ENCODE assay signal across 9 cellular contexts in genomic region chr16:21001262-21001661, GRCh38.
DNase-seq lines count a peak whose midpoint lies in the region; ATAC-seq and TF ChIP-seq lines count a peak whose summit lies in the region.
"Had no signal": no experiment of that assay in that cellular context is flagged by ENCODE, and none has a peak within 500 bp of the region (broad histone marks: within the 10 kb centered on the region; RNA-seq: fewer than 3 reads in every experiment).

No MANE protein-coding gene starts in this region.

- H3K9me3 ChIP-seq in MG63: no peaks in the 10 kb centered on the region
- H3K9me3 ChIP-seq in effector memory CD4-positive, alpha-beta T cell (ENCODE audit: control insufficient read depth, low read length): no peaks in the 10 kb centered on the region

- H3K4me3 Mint-ChIP-seq in progenitor cell of endocrine pancreas (ENCODE audit: low read depth): no peak overlapping the region
- H3K4me3 Mint-ChIP-seq: stimulated activated naive CD8-positive, alpha-beta T cell treated with anti-CD3 and anti-CD28 coated beads, Interleukin-15, Interleukin-2, amounts not matched to agents 100 ng/mL and 50 ng/mL, for 24 hours had no signal

- DNase-seq in GM10248 (ENCODE audit: extremely low spot score): peak; percentile 24
- peak; percentile 6 for DNase-seq in MG63
- peak; percentile 22 for DNase-seq in cerebellar cortex (ENCODE audit: low spot score)
- DNase-seq in progenitor cell of endocrine pancreas (ENCODE audit: low spot score, unreplicated experiment): no peak
- no peak for DNase-seq in A172 (ENCODE audit: low spot score)
- no peak for DNase-seq in effector memory CD4-positive, alpha-beta T cell

- H3K27me3 Mint-ChIP-seq in progenitor cell of endocrine pancreas: peaks cover 4% of the 10 kb centered on the region

- H3K27ac Mint-ChIP-seq in progenitor cell of endocrine pancreas: no peak overlapping the region
- H3K27ac Mint-ChIP-seq: stimulated activated naive CD8-positive, alpha-beta T cell treated with anti-CD3 and anti-CD28 coated beads, Interleukin-15, Interleukin-2, amounts not matched to agents 100 ng/mL and 50 ng/mL, for 24 hours had no signal

- no peak overlapping the region for H3K4me3 ChIP-seq in MG63
- no peak overlapping the region for H3K4me3 ChIP-seq in effector memory CD4-positive, alpha-beta T cell (ENCODE audit: insufficient read depth, low read depth, low read length, poor library complexity, severe bottlenecking)

- CTCF ChIA-PET in GM10248 (lab: Yijun Ruan, JAX): interaction anchor here (1.0 to 4.8 kb wide), 3 partner anchors 9 to 151 kb away, joined by 3 to 18 read pairs (median 3); no protein-coding TSS in a partner anchor

- no peak overlapping the region for H3K27ac ChIP-seq in effector memory CD4-positive, alpha-beta T cell (ENCODE audit: insufficient read depth, low read length, poor library complexity, severe bottlenecking)

- no peak for ATAC-seq in HG03045 (IDR thresholded peaks at IDR 0.05; ENCODE audit: unreplicated experiment)
- no peak for ATAC-seq in GM18511 (IDR thresholded peaks at IDR 0.05; ENCODE audit: unreplicated experiment)

- no peaks in the 10 kb centered on the region for H3K27me3 ChIP-seq in MG63
- H3K27me3 ChIP-seq in effector memory CD4-positive, alpha-beta T cell (replicated peaks; ENCODE audit: control insufficient read depth, insufficient read depth, low read length, poor library complexity, severe bottlenecking): no peaks in the 10 kb centered on the region

- no peaks in the 10 kb centered on the region for H3K4me1 ChIP-seq in effector memory CD4-positive, alpha-beta T cell (ENCODE audit: control insufficient read depth, insufficient read depth, low read length, poor library complexity, severe bottlenecking)

- POLR2A ChIA-PET in GM10248 (lab: Yijun Ruan, JAX): no interaction called here

- H3K9me3 Mint-ChIP-seq in progenitor cell of endocrine pancreas (ENCODE audit: low read depth): no peaks in the 10 kb centered on the region
- H3K9me3 Mint-ChIP-seq: stimulated activated naive CD8-positive, alpha-beta T cell treated with anti-CD3 and anti-CD28 coated beads, Interleukin-15, Interleukin-2, amounts not matched to agents 100 ng/mL and 50 ng/mL, for 24 hours had no signal

- H3K36me3 Mint-ChIP-seq in progenitor cell of endocrine pancreas (ENCODE audit: insufficient read depth): no peaks in the 10 kb centered on the region

- no peaks in the 10 kb centered on the region for H3K36me3 ChIP-seq in MG63
- H3K36me3 ChIP-seq in effector memory CD4-positive, alpha-beta T cell (ENCODE audit: control insufficient read depth, insufficient read depth, low read length): no peaks in the 10 kb centered on the region

- TF ChIP-seq CTCF in GM10248 (IDR thresholded peaks at IDR 0.05; ENCODE audit: control extremely low read depth, extremely low read depth, low read depth, missing control alignments) (peak; percentile 20), progenitor cell of endocrine pancreas (IDR thresholded peaks at IDR 0.05; ENCODE audit: unreplicated experiment) (peak; percentile 42)

- no peaks in the 10 kb centered on the region for H3K4me1 Mint-ChIP-seq in progenitor cell of endocrine pancreas (ENCODE audit: low read depth)

Comparison
In these comparisons a context has a peak if more than half of its experiments do, and no peak if none do; other contexts are left out.
1. DNase-seq: peak in GM10248 (single experiment), MG63 (single experiment) and cerebellar cortex (single experiment); none in progenitor cell of endocrine pancreas (single experiment), A172 (single experiment) and effector memory CD4-positive, alpha-beta T cell (0 of 3).